21 cellular contexts compared by ENCODE assay signal in genomic region chr2:57333221-57333620, GRCh38.
"Had no signal": no experiment of that assay in that cellular context is flagged by ENCODE, and none has a peak within 500 bp of the region (broad histone marks: within the 10 kb centered on the region; RNA-seq: fewer than 3 reads in every experiment).

No MANE protein-coding gene starts in this region.

- H3K4me3 ChIP-seq: ascending aorta, left ventricle myocardium inferior, ovary, prostate gland, right atrium auricular region, thoracic aorta had no signal

- DNase-seq: activated CD4-positive, alpha-beta T cell treated with anti-CD3 and anti-CD28 coated beads for 1 hour; activated CD4-positive, alpha-beta T cell treated with anti-CD3 and anti-CD28 coated beads, Interleukin-2, amount 50 U/mL, for 1 hour; activated CD8-positive, alpha-beta T cell treated with anti-CD3 and anti-CD28 coated beads, Interleukin-2, amount 10 ng/mL, durations not matched to agents 7 days and 5 days; activated gamma-delta T cell treated with Interleukin-2 at 50 U/mL for 16 hours; activated T-cell treated with anti-CD3 and anti-CD28 coated beads, Interleukin-2, amount 50 U/mL, for 1 hour; brain microvascular endothelial cell; central memory CD4-positive, alpha-beta T cell; dermis blood vessel endothelial cell; effector CD8-positive, alpha-beta T cell; foreskin keratinocyte; left ventricle myocardium inferior; ovary; stimulated activated CD4-positive, alpha-beta T cell treated with anti-CD3 and anti-CD28 coated beads, Interleukin-4, amount 100 ng/mL, for 24 hours; stimulated activated naive CD4-positive, alpha-beta T cell treated with Interleukin-2 at 50 U/mL for 16 hours had no signal

- H3K4me1 ChIP-seq: ascending aorta, left ventricle myocardium inferior, prostate gland, right atrium auricular region had no signal

- H3K27ac ChIP-seq: ascending aorta, brain microvascular endothelial cell, foreskin keratinocyte, left ventricle myocardium inferior, neutrophil, ovary, prostate gland, right atrium auricular region, thoracic aorta had no signal

- H3K9me3 ChIP-seq: ascending aorta, left ventricle myocardium inferior, ovary, prostate gland, right atrium auricular region, thoracic aorta had no signal

- ATAC-seq: activated CD8-positive, alpha-beta T cell treated with anti-CD3 and anti-CD28 coated beads, Interleukin-2, amount 10 ng/mL, durations not matched to agents 7 days and 5 days; activated naive CD4-positive, alpha-beta T cell treated with anti-CD3 and anti-CD28 coated beads, Interleukin-2, amount 50 U/mL, for 72 hours; foreskin keratinocyte; natural killer cell treated with Interleukin-12 subunit alpha and Interleukin-12 subunit beta and Interleukin-15 and Interleukin-18, amount 100 ng/mL, for 72 hours had no signal

- H3K36me3 ChIP-seq: ascending aorta, brain microvascular endothelial cell, left ventricle myocardium inferior, neutrophil, ovary, prostate gland, right atrium auricular region, thoracic aorta had no signal

- H3K27me3 ChIP-seq: ascending aorta, brain microvascular endothelial cell, foreskin keratinocyte, neutrophil, ovary, right atrium auricular region had no signal
